8 cellular contexts compared by ENCODE assay signal in genomic region chr21:37370152-37371040, GRCh38. TPM values are rescaled to one million over a fixed set of nuclear protein-coding genes. Genes with fewer than 3 reads are reported as not detected.
A peak's percentile ranks its signal among the peaks of the same experiment; 100 is the strongest.
DNase-seq lines count a peak whose midpoint lies in the region; FAIRE-seq and TF ChIP-seq lines count a peak whose summit lies in the region.

No MANE protein-coding gene starts in this region.

- H3K79me2 ChIP-seq in astrocyte (ENCODE audit: insufficient read depth, low read length) = peaks cover 84% of the 10 kb centered on the region

- peak overlapping the region; percentile 10 for H3K27ac Mint-ChIP-seq in astrocyte (ENCODE audit: unreplicated experiment)

- H3K9me3 ChIP-seq in astrocyte (ENCODE audit: insufficient read depth, low read depth, low read length) (no peaks in the 10 kb centered on the region), muscle layer of duodenum (ENCODE audit: control insufficient read depth in 1 of 2, low read length in 2 of 2) (no peaks in the 10 kb centered on the region), small intestine (ENCODE audit: control insufficient read depth, low read depth) (no peaks in the 10 kb centered on the region)

- peak overlapping the region; percentile 91 for H3K4me2 ChIP-seq in astrocyte (ENCODE audit: low read length)

- H3K27me3 Mint-ChIP-seq in astrocyte (ENCODE audit: low read depth, unreplicated experiment) = no peaks in the 10 kb centered on the region

- H3K36me3 ChIP-seq in astrocyte (ENCODE audit: insufficient read depth, low read length) = no peaks in the 10 kb centered on the region
- H3K36me3 ChIP-seq in muscle layer of duodenum (ENCODE audit: control insufficient read depth in 1 of 2, insufficient read depth in 2 of 2, low read length in 2 of 2) = peaks cover 0 to 11% of the 10 kb centered on the region in 2 donors
- H3K36me3 ChIP-seq in small intestine (ENCODE audit: control insufficient read depth in 2 of 2, insufficient read depth in 2 of 2, low read length in 2 of 2) = no peaks in the 10 kb centered on the region

- 11 to 17% (median 14%) methylated on average over 8 of the region's 8 CpGs for WGBS in small intestine, 3 donors

- H3K27ac ChIP-seq in astrocyte (ENCODE audit: low read depth, low read length) (peak overlapping the region; percentile 68), muscle layer of duodenum (ENCODE audit: low read length) (peak overlapping the region; percentile 72), small intestine (ENCODE audit: low read depth in 1 of 2, low read length in 1 of 2) (no peak overlapping the region)

- H3K27me3 ChIP-seq in astrocyte (ENCODE audit: insufficient read depth, low read length) (no peaks in the 10 kb centered on the region), muscle layer of duodenum (ENCODE audit: low read depth, low read length) (no peaks in the 10 kb centered on the region), small intestine (ENCODE audit: control insufficient read depth in 2 of 2, insufficient read depth in 2 of 2, low read length in 2 of 2) (no peaks in the 10 kb centered on the region)

- H3K9ac ChIP-seq in astrocyte (ENCODE audit: low read length) = peak overlapping the region; percentile 98

- FAIRE-seq in astrocyte (lab: Jason Lieb, UNC) = no peak
- no peak for FAIRE-seq in small intestine (lab: Jason Lieb, UNC)

- H3K4me1 Mint-ChIP-seq in astrocyte (ENCODE audit: low read depth, unreplicated experiment) = peaks cover 46% of the 10 kb centered on the region

- no peak overlapping the region for H2AFZ ChIP-seq in astrocyte (ENCODE audit: low read depth, low read length)

- peaks cover 68% of the 10 kb centered on the region for H4K20me1 ChIP-seq in astrocyte (ENCODE audit: insufficient read depth, low read length)

- H3K4me1 ChIP-seq in astrocyte (ENCODE audit: insufficient read depth, low read length) = peaks cover 43% of the 10 kb centered on the region
- H3K4me1 ChIP-seq in muscle layer of duodenum (ENCODE audit: control insufficient read depth in 1 of 2, insufficient read depth in 2 of 2, low read length in 2 of 2) = peaks cover 20 to 50% of the 10 kb centered on the region in 2 donors
- H3K4me1 ChIP-seq in small intestine (ENCODE audit: control insufficient read depth in 2 of 2, insufficient read depth in 1 of 2, low read depth in 1 of 2, low read length in 1 of 2) = peaks cover 3 to 13% of the 10 kb centered on the region in 2 donors

- peak overlapping the region; percentile 9 for H3K4me3 ChIP-seq in Jurkat, Clone E6-1 (ENCODE audit: low read length)
- peak overlapping the region; percentile 24 for H3K4me3 ChIP-seq in astrocyte (ENCODE audit: insufficient read depth, low read depth, low read length)
- H3K4me3 ChIP-seq in muscle layer of duodenum (ENCODE audit: low read depth in 1 of 2, low read length in 2 of 2) = peak overlapping the region; percentile 71 to 75
- peak overlapping the region in 1 of 2 donors; percentile 26 for H3K4me3 ChIP-seq in small intestine (ENCODE audit: low read depth in 1 of 2, low read length in 2 of 2)

- DNase-seq in SKM-1 treated with dmso at 0.1 percent for 144 hours (lab: John Stamatoyannopoulos, UW; ENCODE audit: unreplicated experiment) = peak; percentile 48
- DNase-seq in SKM-1 (lab: John Stamatoyannopoulos, UW; ENCODE audit: unreplicated experiment) = no peak
- no peak for DNase-seq in Jurkat, Clone E6-1 (ENCODE audit: low read depth, low spot score)
- peak; percentile 67 for DNase-seq in astrocyte (ENCODE audit: low read depth)
- DNase-seq in small intestine = no peak
- no peak for DNase-seq in D341Med (ENCODE audit: low spot score)
- no peak for DNase-seq in RPMI8226

- peak overlapping the region; percentile 94 for H3K4me3 Mint-ChIP-seq in astrocyte (ENCODE audit: unreplicated experiment)

- peaks cover 1% of the 10 kb centered on the region for H3K9me3 Mint-ChIP-seq in astrocyte (ENCODE audit: unreplicated experiment)

- no peak for TF ChIP-seq CTCF in astrocyte (IDR thresholded peaks at IDR 0.05; ENCODE audit: insufficient read depth, low read depth, low read length)

- peaks cover 6% of the 10 kb centered on the region for H3K36me3 Mint-ChIP-seq in astrocyte (ENCODE audit: low read depth, unreplicated experiment)

RNA-seq across cellular contexts. Expression of gene DYRK1A, which starts 3.8 kb away (rescaled TPM):
- polyA plus RNA-seq in Jurkat, Clone E6-1 (2012; ENCODE audit: insufficient read depth, insufficient read length) = 17.0 TPM
- 41.7 and 44.6 TPM in 2 replicates for total RNA-seq in astrocyte
- polyA plus RNA-seq in small intestine = 10 to 100 TPM; 10.5 to 19.6 (median 14.5) TPM

Comparison
In these comparisons a context has a peak if more than half of its experiments do, and no peak if none do; other contexts are left out.
1. DNase-seq: peak in SKM-1 treated with dmso at 0.1 percent for 144 hours (single experiment) and astrocyte (single experiment); none in SKM-1 (single experiment), Jurkat, Clone E6-1 (single experiment), small intestine (single experiment), D341Med (single experiment) and RPMI8226 (single experiment).
2. H3K27ac ChIP-seq: peak in astrocyte (single experiment) and muscle layer of duodenum (single experiment); none in small intestine (0 of 2).